18 cellular contexts compared by ENCODE assay signal in genomic region chr14:72523397-72524157, GRCh38.
A peak's percentile ranks its signal among the peaks of the same experiment; 100 is the strongest.
DNase-seq lines count a peak whose midpoint lies in the region; ATAC-seq and TF ChIP-seq lines count a peak whose summit lies in the region.
"Had no signal": no experiment of that assay in that cellular context is flagged by ENCODE, and none has a peak within 500 bp of the region (broad histone marks: within the 10 kb centered on the region; RNA-seq: fewer than 3 reads in every experiment).

No MANE protein-coding gene starts in this region.

- peak overlapping the region; percentile 82 for H2BK120ac ChIP-seq in IMR-90 (ENCODE audit: low read depth, low read length)

- peak overlapping the region; percentile 69 for H3K4ac ChIP-seq in IMR-90 (ENCODE audit: low read depth, low read length)

- TF ChIP-seq RAD21 in IMR-90 (IDR thresholded peaks at IDR 0.05; ENCODE audit: low read length) = no peak

- H4K5ac ChIP-seq in IMR-90 (ENCODE audit: low read depth, low read length) = peak overlapping the region; percentile 72

- peak overlapping the region; percentile 52; the same call in 1 of the 2 replicates for H2AK5ac ChIP-seq in IMR-90 (ENCODE audit: low read depth, low read length)

- no peak overlapping the region for H3K4me2 ChIP-seq in IMR-90 (ENCODE audit: low read depth, low read length)

- H4K20me1 ChIP-seq in IMR-90 (ENCODE audit: insufficient read depth, low read length) = no peaks in the 10 kb centered on the region

- BruUV-seq in IMR-90 (replicated peaks; lab: Mats Ljungman, UMichigan) = no TSS peak

- peak overlapping the region; percentile 75 for H4K91ac ChIP-seq in IMR-90 (ENCODE audit: insufficient read depth, low read depth, low read length)

- intact Hi-C loops in IMR-90 (cut with micrococcal nuclease) (loop anchor here (5.0 kb wide), 3 partner anchors 84 to 134 kb away; no protein-coding TSS in a partner anchor), right lobe of liver (cut with DNase I) (no loop called here)

- dilution Hi-C loops in IMR-90 (cut with HindIII; ENCODE audit: low sequenced_read_pairs, unreplicated experiment) = no loop called here

- H3K56ac ChIP-seq in IMR-90 (ENCODE audit: extremely low read depth, insufficient read depth, low read length) = no peak overlapping the region

- no peaks in the 10 kb centered on the region for H3K9me3 ChIP-seq in IMR-90 (ENCODE audit: control insufficient read depth, insufficient read depth, low read length)
- no peaks in the 10 kb centered on the region for H3K9me3 ChIP-seq in right lobe of liver

- no peaks in the 10 kb centered on the region for H3K79me1 ChIP-seq in IMR-90 (ENCODE audit: low read depth in 1 of 2, low read length in 2 of 2)

- H2BK5ac ChIP-seq in IMR-90 (ENCODE audit: low read depth, low read length, poor library complexity, severe bottlenecking) = no peak overlapping the region

- peak overlapping the region; percentile 94; the same call in 2 of the 3 replicates for H2BK15ac ChIP-seq in IMR-90 (ENCODE audit: low read depth, low read length)

- CTCF ChIA-PET in IMR-90 (lab: Yijun Ruan, JAX) = interaction anchor here (1.1 kb wide), 1 partner anchor 10 kb away, joined by 6 read pairs; no protein-coding TSS in a partner anchor

- no peaks in the 10 kb centered on the region for H3K36me3 ChIP-seq in IMR-90 (ENCODE audit: control insufficient read depth, insufficient read depth, low read length)
- no peaks in the 10 kb centered on the region for H3K36me3 ChIP-seq in right lobe of liver

- no peaks in the 10 kb centered on the region for H3K27me3 ChIP-seq in IMR-90 (ENCODE audit: control insufficient read depth, insufficient read depth, low read length)
- H3K27me3 ChIP-seq in right lobe of liver = no peaks in the 10 kb centered on the region

- 0 out of 2 replicates have a peak overlapping the region, but pooled peaks have one; percentile 34 for H3K23ac ChIP-seq in IMR-90 (ENCODE audit: low read depth, low read length)

- peak overlapping the region; percentile 9 for H2AFZ ChIP-seq in IMR-90 (replicated peaks; ENCODE audit: low read length, poor library complexity)

- POLR2A ChIA-PET in IMR-90 (lab: Charles Lee; ENCODE audit: unreplicated experiment) = no interaction called here

- peak overlapping the region; percentile 29 to 58 for H4K8ac ChIP-seq in IMR-90 (ENCODE audit: low read depth in 2 of 2, low read length in 2 of 2)

- H2AK9ac ChIP-seq in IMR-90 (replicated peaks; ENCODE audit: low read depth, low read length, poor library complexity) = peak overlapping the region; percentile 12

- peak; percentile 58 for DNase-seq in AG09309 (ENCODE audit: low read depth)
- peak; percentile 19 for DNase-seq in IMR-90
- peak; percentile 22 for DNase-seq in amniotic epithelial cell (ENCODE audit: low read depth)
- no peak for DNase-seq in right lobe of liver
- DNase-seq in NCI-H1436 (lab: John Stamatoyannopoulos, UW) = no peak
- no peak for DNase-seq in stimulated activated CD4-positive, alpha-beta T cell treated with anti-CD3 and anti-CD28 coated beads, Interleukin-2, amount 100 ng/mL, for 48 hours
- no peak for DNase-seq in NCI-H82 (lab: John Stamatoyannopoulos, UW)
- DNase-seq: caudate nucleus; COR-L47; effector memory CD4-positive, alpha-beta T cell; foreskin fibroblast; MM.1S; NCI-H2029; NCI-H524; PC-3; stimulated activated CD4-positive, alpha-beta T cell treated with anti-CD3 and anti-CD28 coated beads, Interleukin-4, amount 100 ng/mL, for 24 hours had no signal

- in situ Hi-C loops in IMR-90 (cut with MboI; ENCODE audit: low sequenced_read_pairs) = loop anchor here (10.0 kb wide), 1 partner anchor 81 kb away; no protein-coding TSS in a partner anchor

- H3K9me1 ChIP-seq in IMR-90 (ENCODE audit: insufficient read depth, low read length) = peaks cover 6% of the 10 kb centered on the region

- H3K14ac ChIP-seq in IMR-90 (replicated peaks; ENCODE audit: low read depth, low read length) = peak overlapping the region; percentile 61

- H3K9ac ChIP-seq in IMR-90 (ENCODE audit: low read depth, low read length) = no peak overlapping the region

- WGBS in IMR-90 (ENCODE audit: extremely low coverage in 2 of 2, insufficient read length in 1 of 2), 2 experiments = 40% methylated on average over 1 of the region's 5 CpGs; no CpG with 5 or more reads in 1 of the 2 experiments
- WGBS in right lobe of liver (ENCODE audit: insufficient coverage, low coverage, low lambda C conversion rate, missing lambda C conversion rate) = 38% methylated on average over 5 of the region's 5 CpGs

- TF ChIP-seq CTCF in AG09309 (IDR thresholded peaks at IDR 0.05; ENCODE audit: control insufficient read depth, insufficient read depth, low read depth, low read length, missing control alignments) = no peak
- TF ChIP-seq CTCF in IMR-90 (conservative IDR thresholded peaks at IDR 0.05; ENCODE audit: low read depth, low read length) = no peak
- no peak for TF ChIP-seq CTCF in right lobe of liver (IDR thresholded peaks at IDR 0.05)

- TF ChIP-seq POLR2A in IMR-90 (IDR thresholded peaks at IDR 0.05; ENCODE audit: low read depth, low read length) (no peak), right lobe of liver (IDR thresholded peaks at IDR 0.05) (no peak)

- ATAC-seq in IMR-90 (ENCODE audit: low read depth) (no peak; the same call in 1 of the 2 replicates), right lobe of liver (peak; percentile 61 to 66 (median 63)), GM19463 (IDR thresholded peaks at IDR 0.05; ENCODE audit: unreplicated experiment) (no peak)
- ATAC-seq: PC-3 had no signal

- H2BK20ac ChIP-seq in IMR-90 (ENCODE audit: low read depth, low read length) = peak overlapping the region; percentile 84; the same call in 1 of the 2 replicates

- H3K18ac ChIP-seq in IMR-90 (ENCODE audit: low read depth, low read length) = peak overlapping the region; percentile 42

- H3K4me1 ChIP-seq in IMR-90 (ENCODE audit: control insufficient read depth, insufficient read depth, low read length) (peaks cover 18% of the 10 kb centered on the region), right lobe of liver (peaks cover 0 to 26% (median 10%) of the 10 kb centered on the region in 4 donors)

- H3K27ac ChIP-seq in IMR-90 (ENCODE audit: insufficient read depth, low read length) (no peak overlapping the region; the same call in 1 of the 2 replicates), right lobe of liver (peak overlapping the region in 2 of 3 donors; percentile 27 to 52)
- H3K27ac ChIP-seq: skin epidermis had no signal

- H3K4me3 ChIP-seq in AG09309 (ENCODE audit: control insufficient read depth, low read depth, low read length) (no peak overlapping the region), IMR-90 (ENCODE audit: insufficient read depth, low read depth, low read length) (no peak overlapping the region), right lobe of liver (no peak overlapping the region)
- H3K4me3 ChIP-seq: skin epidermis had no signal

TF ChIP-seq in IMR-90, 13 proteins besides CTCF, POLR2A, EP300 and RAD21:
- TF ChIP-seq, protein P1, sequence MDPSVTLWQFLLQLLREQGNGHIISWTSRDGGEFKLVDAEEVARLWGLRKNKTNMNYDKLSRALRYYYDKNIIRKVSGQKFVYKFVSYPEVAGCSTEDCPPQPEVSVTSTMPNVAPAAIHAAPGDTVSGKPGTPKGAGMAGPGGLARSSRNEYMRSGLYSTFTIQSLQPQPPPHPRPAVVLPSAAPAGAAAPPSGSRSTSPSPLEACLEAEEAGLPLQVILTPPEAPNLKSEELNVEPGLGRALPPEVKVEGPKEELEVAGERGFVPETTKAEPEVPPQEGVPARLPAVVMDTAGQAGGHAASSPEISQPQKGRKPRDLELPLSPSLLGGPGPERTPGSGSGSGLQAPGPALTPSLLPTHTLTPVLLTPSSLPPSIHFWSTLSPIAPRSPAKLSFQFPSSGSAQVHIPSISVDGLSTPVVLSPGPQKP (IDR thresholded peaks at IDR 0.05; ENCODE audit: borderline replicate concordance, low read depth, low read length) = no peak
- TF ChIP-seq MAFK (IDR thresholded peaks at IDR 0.05; ENCODE audit: low read depth, low read length) = no peak
- TF ChIP-seq BHLHE40 (IDR thresholded peaks at IDR 0.05; ENCODE audit: low read depth, low read length) = no peak
- no peak for TF ChIP-seq RFX5 (IDR thresholded peaks at IDR 0.05; ENCODE audit: low read depth, low read length)
- TF ChIP-seq MAZ (IDR thresholded peaks at IDR 0.05; ENCODE audit: borderline replicate concordance, low read depth, low read length) = no peak
- no peak for TF ChIP-seq USF2 (IDR thresholded peaks at IDR 0.05; ENCODE audit: low read depth, low read length)
- no peak for TF ChIP-seq RCOR1 (IDR thresholded peaks at IDR 0.05; ENCODE audit: insufficient replicate concordance, low read length)
- TF ChIP-seq MXI1 (IDR thresholded peaks at IDR 0.05; ENCODE audit: borderline replicate concordance, low read depth, low read length) = no peak
- no peak for TF ChIP-seq SMC3 (IDR thresholded peaks at IDR 0.05; ENCODE audit: low read depth, low read length)
- TF ChIP-seq CEBPB (IDR thresholded peaks at IDR 0.05; ENCODE audit: low read depth, low read length) = no peak
- no peak for TF ChIP-seq CHD1 (IDR thresholded peaks at IDR 0.05; ENCODE audit: low read depth, low read length)
- no peak for TF ChIP-seq FOS (IDR thresholded peaks at IDR 0.05; ENCODE audit: low read depth, low read length)
- no peak for TF ChIP-seq NFE2L2 (IDR thresholded peaks at IDR 0.05; ENCODE audit: low read depth, low read length)
TF ChIP-seq in IMR-90: peak in this region for 0.

Comparison
In these comparisons a context has a peak if more than half of its experiments do, and no peak if none do; other contexts are left out.
1. DNase-seq: peak in AG09309 (single experiment), IMR-90 (single experiment) and amniotic epithelial cell (single experiment); none in right lobe of liver (0 of 3), NCI-H1436 (single experiment), stimulated activated CD4-positive, alpha-beta T cell treated with anti-CD3 and anti-CD28 coated beads, Interleukin-2, amount 100 ng/mL, for 48 hours (0 of 2) and NCI-H82 (single experiment).
2. ATAC-seq: peak in right lobe of liver (4 of 4); none in IMR-90 (single experiment) and GM19463 (single experiment).